In genomic region chr4:138259296-138259695, GRCh38 we compare ENCODE assay signal across 1 cellular context.
TF ChIP-seq lines count a peak whose summit lies in the region.

No MANE protein-coding gene starts in this region.

TF ChIP-seq in SK-N-SH treated with all-trans-retinoic acid at 6 μM for 48 hours, 23 proteins besides CTCF, POLR2A, EP300 and RAD21 (continued from another document):
- TF ChIP-seq, protein P1, sequence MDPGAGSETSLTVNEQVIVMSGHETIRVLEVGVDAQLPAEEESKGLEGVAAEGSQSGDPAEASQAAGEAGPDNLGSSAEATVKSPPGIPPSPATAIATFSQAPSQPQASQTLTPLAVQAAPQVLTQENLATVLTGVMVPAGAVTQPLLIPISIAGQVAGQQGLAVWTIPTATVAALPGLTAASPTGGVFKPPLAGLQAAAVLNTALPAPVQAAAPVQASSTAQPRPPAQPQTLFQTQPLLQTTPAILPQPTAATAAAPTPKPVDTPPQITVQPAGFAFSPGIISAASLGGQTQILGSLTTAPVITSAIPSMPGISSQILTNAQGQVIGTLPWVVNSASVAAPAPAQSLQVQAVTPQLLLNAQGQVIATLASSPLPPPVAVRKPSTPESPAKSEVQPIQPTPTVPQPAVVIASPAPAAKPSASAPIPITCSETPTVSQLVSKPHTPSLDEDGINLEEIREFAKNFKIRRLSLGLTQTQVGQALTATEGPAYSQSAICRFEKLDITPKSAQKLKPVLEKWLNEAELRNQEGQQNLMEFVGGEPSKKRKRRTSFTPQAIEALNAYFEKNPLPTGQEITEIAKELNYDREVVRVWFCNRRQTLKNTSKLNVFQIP (CRISPR knock-in tag; IDR thresholded peaks at IDR 0.05; ENCODE audit: borderline replicate concordance, low read depth), result no peak
- TF ChIP-seq ISL1 (CRISPR knock-in tag; IDR thresholded peaks at IDR 0.05) (no peak), ARNTL (CRISPR knock-in tag; IDR thresholded peaks at IDR 0.05; ENCODE audit: borderline replicate concordance, low read depth) (no peak)
- TF ChIP-seq, protein P2, sequence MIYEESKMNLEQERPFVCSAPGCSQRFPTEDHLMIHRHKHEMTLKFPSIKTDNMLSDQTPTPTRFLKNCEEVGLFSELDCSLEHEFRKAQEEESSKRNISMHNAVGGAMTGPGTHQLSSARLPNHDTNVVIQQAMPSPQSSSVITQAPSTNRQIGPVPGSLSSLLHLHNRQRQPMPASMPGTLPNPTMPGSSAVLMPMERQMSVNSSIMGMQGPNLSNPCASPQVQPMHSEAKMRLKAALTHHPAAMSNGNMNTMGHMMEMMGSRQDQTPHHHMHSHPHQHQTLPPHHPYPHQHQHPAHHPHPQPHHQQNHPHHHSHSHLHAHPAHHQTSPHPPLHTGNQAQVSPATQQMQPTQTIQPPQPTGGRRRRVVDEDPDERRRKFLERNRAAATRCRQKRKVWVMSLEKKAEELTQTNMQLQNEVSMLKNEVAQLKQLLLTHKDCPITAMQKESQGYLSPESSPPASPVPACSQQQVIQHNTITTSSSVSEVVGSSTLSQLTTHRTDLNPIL (CRISPR knock-in tag; IDR thresholded peaks at IDR 0.05; ENCODE audit: low read depth), result no peak
